Comparison of ENCODE assay signal across 1 cellular context in genomic region chrX:71252221-71252620, GRCh38.
TF ChIP-seq lines count a peak whose summit lies in the region.

No MANE protein-coding gene starts in this region.

TF ChIP-seq in HepG2, 621 proteins besides CTCF, POLR2A, EP300 and RAD21:
- TF ChIP-seq ZNF660 (CRISPR knock-in tag; IDR thresholded peaks at IDR 0.05; ENCODE audit: borderline replicate concordance, low read depth) (no peak), ZMYM2 (CRISPR knock-in tag; IDR thresholded peaks at IDR 0.05) (no peak), ARID2 (CRISPR knock-in tag; IDR thresholded peaks at IDR 0.05; ENCODE audit: borderline replicate concordance) (no peak), TCF12 (IDR thresholded peaks at IDR 0.05) (no peak), TCF12 (CRISPR knock-in tag; IDR thresholded peaks at IDR 0.05) (no peak), NPAS2 (CRISPR knock-in tag; IDR thresholded peaks at IDR 0.05; ENCODE audit: borderline replicate concordance) (no peak), ZNF232 (CRISPR knock-in tag; IDR thresholded peaks at IDR 0.05; ENCODE audit: borderline replicate concordance) (no peak), CBX2 (IDR thresholded peaks at IDR 0.05; ENCODE audit: low read depth, low read length) (no peak), CBX2 (CRISPR knock-in tag; IDR thresholded peaks at IDR 0.05; ENCODE audit: low read depth) (no peak), JARID2 (CRISPR knock-in tag; IDR thresholded peaks at IDR 0.05; ENCODE audit: insufficient replicate concordance) (no peak), ZNF160 (CRISPR knock-in tag; IDR thresholded peaks at IDR 0.05) (no peak), ZNF260 (CRISPR knock-in tag; IDR thresholded peaks at IDR 0.05; ENCODE audit: borderline replicate concordance, low read depth) (no peak)
